Comparison of ENCODE assay signal across 20 cellular contexts in the genomic region with DNA sequence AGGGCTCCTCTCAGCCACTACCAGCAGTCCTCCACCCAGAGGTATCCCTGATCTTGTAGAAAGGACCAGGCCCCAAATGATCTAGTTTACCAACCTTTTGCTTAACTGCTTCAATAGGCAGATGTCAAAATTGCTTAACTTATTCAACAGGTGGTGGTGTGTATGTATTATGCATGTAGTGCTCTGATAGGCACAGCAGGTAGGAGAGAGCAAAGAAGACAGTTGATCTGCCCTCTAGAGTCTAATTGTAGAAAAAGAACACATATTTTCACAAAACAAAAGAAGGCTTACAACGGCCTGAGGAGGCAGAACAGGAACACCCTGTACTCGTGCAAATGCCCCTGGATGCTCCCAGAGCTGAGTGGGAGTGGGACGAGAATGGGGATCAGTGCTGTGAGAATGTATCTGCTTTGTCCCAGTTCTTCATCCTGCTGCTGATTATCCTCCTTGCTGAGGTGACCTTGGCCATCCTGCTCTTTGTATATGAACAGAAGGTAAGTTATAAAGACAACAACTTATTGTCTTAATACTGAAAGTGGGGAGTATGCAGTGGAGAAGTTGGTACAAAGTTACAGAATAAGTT. TPM values are rescaled to one million over a fixed set of nuclear protein-coding genes. Genes with fewer than 3 reads are reported as not detected.
A peak's percentile ranks its signal among the peaks of the same experiment; 100 is the strongest.
DNase-seq lines count a peak whose midpoint lies in the region; ATAC-seq, FAIRE-seq and TF ChIP-seq lines count a peak whose summit lies in the region.
"Had no signal": no experiment of that assay in that cellular context is flagged by ENCODE, and none has a peak within 500 bp of the region (broad histone marks: within the 10 kb centered on the region; RNA-seq: fewer than 3 reads in every experiment).

No MANE protein-coding gene starts in this region.

- no peak for TF ChIP-seq POLR2A in GM12892 (IDR thresholded peaks at IDR 0.05; ENCODE audit: low read depth, low read length)

- DNase-seq in activated naive CD4-positive, alpha-beta T cell treated with anti-CD3 and anti-CD28 coated beads for 36 hours, result no peak
- DNase-seq in activated naive CD4-positive, alpha-beta T cell treated with Interleukin-2 at 50 U/mL for 16 hours, result no peak
- no peak for DNase-seq in stimulated activated naive B cell treated with anti-CD40 and anti-IgM and Interleukin-4, amounts not matched to agents 10 μg/mL and 1 μg/mL and 100 μg/mL, for 72 hours
- DNase-seq in GM12892 (ENCODE audit: insufficient read length) (no peak), AML-193 (lab: John Stamatoyannopoulos, UW) (no peak)
- DNase-seq: activated CD4-positive, CD25-positive, alpha-beta regulatory T cell treated with anti-CD3 and anti-CD28 coated beads, Interleukin-2, amount 50 U/mL, for 72 hours; dermis blood vessel endothelial cell; DND-41; heart right ventricle; mesendoderm; MM.1S; NCI-H2081 treated with DMSO at 0.1 percent for 48 hours; NCI-H526 had no signal

- H3K4me1 Mint-ChIP-seq in activated naive CD4-positive, alpha-beta T cell treated with anti-CD3 and anti-CD28 coated beads for 36 hours (ENCODE audit: low read depth), result peaks cover 89% of the 10 kb centered on the region
- H3K4me1 Mint-ChIP-seq in IgD-negative memory B cell, result peaks cover 56 to 72% (median 66%) of the 10 kb centered on the region in 3 donors
- H3K4me1 Mint-ChIP-seq in activated naive CD8-positive, alpha-beta T cell (ENCODE audit: low read depth), result peaks cover 95% of the 10 kb centered on the region
- peaks cover 55 to 90% of the 10 kb centered on the region in 2 donors for H3K4me1 Mint-ChIP-seq in stimulated activated naive B cell treated with anti-CD40 and anti-IgM and Interleukin-4, amounts not matched to agents 10 μg/mL and 1 μg/mL and 100 μg/mL, for 72 hours

- H3K27ac Mint-ChIP-seq in activated naive CD4-positive, alpha-beta T cell treated with anti-CD3 and anti-CD28 coated beads for 36 hours, result peak overlapping the region; percentile 74
- H3K27ac Mint-ChIP-seq in IgD-negative memory B cell, result peak overlapping the region; percentile 47 to 92 (median 88)
- peak overlapping the region; percentile 97 for H3K27ac Mint-ChIP-seq in activated naive CD8-positive, alpha-beta T cell
- H3K27ac Mint-ChIP-seq in stimulated activated naive B cell treated with anti-CD40 and anti-IgM and Interleukin-4, amounts not matched to agents 10 μg/mL and 1 μg/mL and 100 μg/mL, for 72 hours, result peak overlapping the region; percentile 72

- H3K4me3 Mint-ChIP-seq in activated naive CD4-positive, alpha-beta T cell treated with anti-CD3 and anti-CD28 coated beads for 36 hours, result no peak overlapping the region
- peak overlapping the region in 2 of 4 donors; percentile 46 to 54 for H3K4me3 Mint-ChIP-seq in IgD-negative memory B cell
- H3K4me3 Mint-ChIP-seq in activated naive CD8-positive, alpha-beta T cell, result peak overlapping the region; percentile 30
- H3K4me3 Mint-ChIP-seq in stimulated activated naive B cell treated with anti-CD40 and anti-IgM and Interleukin-4, amounts not matched to agents 10 μg/mL and 1 μg/mL and 100 μg/mL, for 72 hours, result no peak overlapping the region

- no peak for ATAC-seq in stimulated activated naive B cell treated with anti-CD40 and anti-IgM and Interleukin-4, amounts not matched to agents 10 μg/mL and 1 μg/mL and 100 μg/mL, for 72 hours (replicated peaks)
- ATAC-seq in HG02938 (IDR thresholded peaks at IDR 0.05; ENCODE audit: unreplicated experiment), result no peak
- ATAC-seq: heart right ventricle had no signal

- CTCF ChIA-PET in activated naive CD4-positive, alpha-beta T cell treated with anti-CD3 and anti-CD28 coated beads for 36 hours (lab: Charles Lee), result no interaction called here

- FAIRE-seq in GM12892 (lab: Jason Lieb, UNC), result no peak
- FAIRE-seq: H1, HTR-8/SVneo, keratinocyte, RCC 7860 had no signal

- intact Hi-C loops in activated naive CD4-positive, alpha-beta T cell treated with anti-CD3 and anti-CD28 coated beads for 36 hours (cut with micrococcal nuclease), result loop anchor here (1.0 kb wide), 1 partner anchor 19 kb away; no protein-coding TSS in a partner anchor

- H3K27me3 Mint-ChIP-seq in activated naive CD4-positive, alpha-beta T cell treated with anti-CD3 and anti-CD28 coated beads for 36 hours (ENCODE audit: low read depth), result no peaks in the 10 kb centered on the region
- no peaks in the 10 kb centered on the region for H3K27me3 Mint-ChIP-seq in IgD-negative memory B cell
- H3K27me3 Mint-ChIP-seq in activated naive CD8-positive, alpha-beta T cell, result no peaks in the 10 kb centered on the region
- no peaks in the 10 kb centered on the region for H3K27me3 Mint-ChIP-seq in stimulated activated naive B cell treated with anti-CD40 and anti-IgM and Interleukin-4, amounts not matched to agents 10 μg/mL and 1 μg/mL and 100 μg/mL, for 72 hours

- H3K36me3 Mint-ChIP-seq in activated naive CD4-positive, alpha-beta T cell treated with anti-CD3 and anti-CD28 coated beads for 36 hours (ENCODE audit: low read depth), result peaks cover 76% of the 10 kb centered on the region
- H3K36me3 Mint-ChIP-seq in IgD-negative memory B cell, result peaks cover 10% of the 10 kb centered on the region
- H3K36me3 Mint-ChIP-seq in activated naive CD8-positive, alpha-beta T cell, result peaks cover 42% of the 10 kb centered on the region
- H3K36me3 Mint-ChIP-seq in stimulated activated naive B cell treated with anti-CD40 and anti-IgM and Interleukin-4, amounts not matched to agents 10 μg/mL and 1 μg/mL and 100 μg/mL, for 72 hours, result peaks cover 48 to 81% of the 10 kb centered on the region in 2 donors

- no peaks in the 10 kb centered on the region for H3K9me3 Mint-ChIP-seq in activated naive CD4-positive, alpha-beta T cell treated with anti-CD3 and anti-CD28 coated beads for 36 hours
- no peaks in the 10 kb centered on the region for H3K9me3 Mint-ChIP-seq in IgD-negative memory B cell
- no peaks in the 10 kb centered on the region for H3K9me3 Mint-ChIP-seq in activated naive CD8-positive, alpha-beta T cell (ENCODE audit: low read depth)
- H3K9me3 Mint-ChIP-seq in stimulated activated naive B cell treated with anti-CD40 and anti-IgM and Interleukin-4, amounts not matched to agents 10 μg/mL and 1 μg/mL and 100 μg/mL, for 72 hours, result no peaks in the 10 kb centered on the region

RNA-seq across cellular contexts. Expression of gene CD53, which starts 21.1 kb away (rescaled TPM):
- 100 to 1,000 TPM; 239 to 255 TPM for total RNA-seq in activated naive CD4-positive, alpha-beta T cell treated with anti-CD3 and anti-CD28 coated beads for 36 hours
- polyA plus RNA-seq in IgD-negative memory B cell, result 1,279 TPM
- 441 TPM for polyA plus RNA-seq in GM12892 (2012; ENCODE audit: missing spikeins)
- total RNA-seq: dermis blood vessel endothelial cell had no signal
